In genomic region chr14:23183076-23183475, GRCh38 we compare ENCODE assay signal across 1 cellular context.
TF ChIP-seq lines count a peak whose summit lies in the region.

No MANE protein-coding gene starts in this region.

TF ChIP-seq in H1, 55 proteins besides CTCF, POLR2A, EP300 and RAD21:
- no peak for TF ChIP-seq MAFK (IDR thresholded peaks at IDR 0.05; ENCODE audit: low read depth, low read length)
- no peak for TF ChIP-seq CHD1 (IDR thresholded peaks at IDR 0.05; ENCODE audit: low read depth, low read length)
- TF ChIP-seq ATF2 (IDR thresholded peaks at IDR 0.05; ENCODE audit: low read length): no peak
